In genomic region chr7:11714676-11715075, GRCh38 we compare ENCODE assay signal across 2 cellular contexts.
A peak's percentile ranks its signal among the peaks of the same experiment; 100 is the strongest.
TF ChIP-seq lines count a peak whose summit lies in the region.

No MANE protein-coding gene starts in this region.

TF ChIP-seq in A549, 52 proteins besides CTCF, POLR2A, EP300 and RAD21:
- no peak for TF ChIP-seq NFE2L2 (conservative IDR thresholded peaks at IDR 0.05; ENCODE audit: low read length)
- no peak for TF ChIP-seq ZFP36 (IDR thresholded peaks at IDR 0.05; ENCODE audit: borderline replicate concordance, partially characterized antibody)
- peak; percentile 29; the same call in 1 of the 2 replicates for TF ChIP-seq GATA3 (IDR thresholded peaks at IDR 0.05; ENCODE audit: borderline replicate concordance)
TF ChIP-seq in A549: peak in this region for 1.

TF ChIP-seq in H1, 55 proteins besides CTCF, POLR2A, EP300 and RAD21:
- TF ChIP-seq YY1 (IDR thresholded peaks at IDR 0.05; ENCODE audit: low read depth, low read length): no peak
- TF ChIP-seq RXRA (IDR thresholded peaks at IDR 0.05; ENCODE audit: insufficient read depth, low read depth, low read length): no peak
- no peak for TF ChIP-seq E2F6 (IDR thresholded peaks at IDR 0.05)
- TF ChIP-seq GTF2F1 (IDR thresholded peaks at IDR 0.05; ENCODE audit: borderline replicate concordance, low read depth, low read length): no peak
- no peak for TF ChIP-seq CHD2 (IDR thresholded peaks at IDR 0.05; ENCODE audit: low read length)
- TF ChIP-seq HDAC2 (IDR thresholded peaks at IDR 0.05; ENCODE audit: borderline replicate concordance in 1 of 2, low read depth in 2 of 2, low read length in 2 of 2): no peak
- no peak for TF ChIP-seq RNF2 (IDR thresholded peaks at IDR 0.05; ENCODE audit: borderline replicate concordance, low read depth, low read length, missing control alignments, poor library complexity, severe bottlenecking)
- no peak for TF ChIP-seq MAX (IDR thresholded peaks at IDR 0.05)
- TF ChIP-seq POLR2AphosphoS5 (IDR thresholded peaks at IDR 0.05; ENCODE audit: low read depth, low read length): no peak
- TF ChIP-seq POU5F1 (IDR thresholded peaks at IDR 0.05; ENCODE audit: low read depth, low read length): no peak
- no peak for TF ChIP-seq SP4 (IDR thresholded peaks at IDR 0.05; ENCODE audit: low read length)
